Comparison of ENCODE assay signal across 12 cellular contexts in the genomic region with DNA sequence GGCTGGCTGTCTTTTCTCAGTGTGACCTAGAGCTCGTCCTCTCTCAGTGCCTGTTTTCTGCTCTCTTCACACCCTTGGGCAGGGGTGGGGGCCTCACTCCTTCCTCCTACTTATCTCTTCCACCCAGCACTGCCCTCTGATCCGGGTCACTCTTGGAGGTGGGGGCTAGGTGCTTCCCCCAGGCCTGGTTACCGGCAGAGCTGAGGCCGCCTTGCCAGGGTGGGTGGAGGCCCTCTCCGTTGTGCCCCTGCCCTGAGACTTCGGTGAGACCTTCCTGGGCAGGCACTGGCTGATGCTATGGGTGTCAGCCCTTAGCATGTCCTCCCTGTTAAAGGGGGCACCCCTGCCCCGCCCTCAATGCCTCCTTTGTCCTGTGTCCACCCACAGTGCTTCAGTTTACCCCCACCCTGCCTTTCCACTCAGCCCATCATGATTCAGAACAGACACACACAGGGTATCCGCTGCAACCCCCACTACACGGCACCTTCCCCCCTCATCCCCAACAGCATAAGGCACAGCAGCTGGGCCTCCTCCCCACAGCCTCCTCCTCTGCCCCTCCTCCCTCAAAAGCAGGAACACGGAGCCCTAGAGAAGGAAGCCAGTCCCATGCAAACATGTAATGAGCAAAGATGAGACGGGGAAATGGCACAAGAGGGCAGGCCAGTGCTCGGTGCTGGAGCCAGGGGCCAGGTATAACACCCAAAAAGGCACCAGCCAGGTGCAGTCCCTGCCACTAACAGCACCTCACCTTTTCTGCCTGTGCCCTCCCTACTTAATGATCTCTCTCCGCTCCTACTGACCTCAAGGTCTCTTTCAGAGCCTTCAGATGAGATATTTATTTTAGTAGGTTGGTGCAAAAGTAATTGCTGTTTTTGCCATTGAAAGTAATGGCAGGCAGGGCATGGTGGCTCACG. TPM values are rescaled to one million over a fixed set of nuclear protein-coding genes. Genes with fewer than 3 reads are reported as not detected.
DNase-seq lines count a peak whose midpoint lies in the region; ATAC-seq, FAIRE-seq and TF ChIP-seq lines count a peak whose summit lies in the region.
"Had no signal": no experiment of that assay in that cellular context is flagged by ENCODE, and none has a peak within 500 bp of the region (broad histone marks: within the 10 kb centered on the region; RNA-seq: fewer than 3 reads in every experiment).

No MANE protein-coding gene starts in this region.

- peak overlapping the region; percentile 31 for H3K4me3 Mint-ChIP-seq in neural crest cell

- TF ChIP-seq RAD21 in HCT116 (IDR thresholded peaks at IDR 0.05; ENCODE audit: low read depth), result no peak

- POLR2A ChIA-PET in HCT116 (lab: Charles Lee), result interaction anchor here (1.5 kb wide), 1 partner anchor 10 kb away, joined by 5 read pairs; the partner anchor contains the start of gene ICAM5

- RAD21 ChIA-PET in HCT116 (lab: Charles Lee; ENCODE audit: low non-redundant PET in 1 of 2, low total read pairs in 2 of 2, uncharacterized antibody in 2 of 2, unreplicated experiment in 2 of 2), result no interaction called here

- no peaks in the 10 kb centered on the region for H3K9me3 ChIP-seq in HCT116 (ENCODE audit: control insufficient read depth in 1 of 2, insufficient read depth in 1 of 2, low read depth in 1 of 2, low read length in 2 of 2)
- no peaks in the 10 kb centered on the region for H3K9me3 ChIP-seq in OCI-LY3 (ENCODE audit: insufficient read depth, low read length)
- H3K9me3 ChIP-seq: heart left ventricle, uterus had no signal

- H3K36me3 Mint-ChIP-seq in neural crest cell (ENCODE audit: low read depth), result no peaks in the 10 kb centered on the region

- H3K27me3 Mint-ChIP-seq in neural crest cell (ENCODE audit: low read depth), result peaks cover 56% of the 10 kb centered on the region

- H3K9me3 Mint-ChIP-seq in neural crest cell, result no peaks in the 10 kb centered on the region

- no peak for TF ChIP-seq CTCF in HCT116 (IDR thresholded peaks at IDR 0.05 in 2 of 3, conservative IDR thresholded peaks at IDR 0.05 in 1 of 3; ENCODE audit: borderline replicate concordance in 1 of 3, insufficient read depth in 1 of 3, low read depth in 2 of 3, low read length in 2 of 3)
- TF ChIP-seq CTCF in OCI-LY3 (IDR thresholded peaks at IDR 0.05; ENCODE audit: low read depth, low read length), result no peak
- TF ChIP-seq CTCF in neural crest cell (conservative IDR thresholded peaks at IDR 0.05), result no peak

- TF ChIP-seq POLR2A in HCT116 (IDR thresholded peaks at IDR 0.05; ENCODE audit: borderline replicate concordance, extremely low read depth, insufficient read depth, insufficient read length), result no peak

- H4K20me1 ChIP-seq in HCT116 (ENCODE audit: insufficient read depth), result no peaks in the 10 kb centered on the region
- H4K20me1 ChIP-seq in OCI-LY3 (ENCODE audit: insufficient read depth, low read length), result no peaks in the 10 kb centered on the region

- CTCF ChIA-PET in HCT116 (lab: Charles Lee), result no interaction called here

- H2AFZ ChIP-seq in HCT116 (ENCODE audit: low read depth, low read length, poor library complexity, severe bottlenecking) (no peak overlapping the region), OCI-LY3 (ENCODE audit: low read depth, low read length) (peak overlapping the region; percentile 0; the same call in 1 of the 2 replicates)

- H3K4me2 ChIP-seq in HCT116 (ENCODE audit: low read length) (no peak overlapping the region), OCI-LY3 (ENCODE audit: low read length) (0 out of 2 replicates have a peak overlapping the region, but pooled peaks have one; percentile 5)

- ATAC-seq in HCT116, result 0 out of 2 replicates have a peak, but pooled peaks have one; percentile 21
- ATAC-seq in HG03039 (IDR thresholded peaks at IDR 0.05; ENCODE audit: unreplicated experiment), result no peak

- intact Hi-C loops in HCT116 (cut with micrococcal nuclease), result no loop called here

- no peak for FAIRE-seq in RCC 7860 (lab: Jason Lieb, UNC)

- H3K27ac Mint-ChIP-seq in neural crest cell (ENCODE audit: unreplicated experiment), result no peak overlapping the region

- no TSS peak for BruUV-seq in HCT116 (replicated peaks; lab: Mats Ljungman, UMichigan)

- H3K27me3 ChIP-seq in HCT116 (ENCODE audit: insufficient read depth, low read length), result no peaks in the 10 kb centered on the region
- H3K27me3 ChIP-seq in OCI-LY3 (ENCODE audit: low read depth, low read length), result 0 out of 2 replicates have a peak, but pooled peaks cover 2% of the 10 kb centered on the region

- H3K4me1 Mint-ChIP-seq in neural crest cell, result peaks cover 5% of the 10 kb centered on the region

- H3K9me2 ChIP-seq in HCT116 (ENCODE audit: insufficient read depth), result no peaks in the 10 kb centered on the region

- no peak overlapping the region for H3K9ac ChIP-seq in HCT116 (ENCODE audit: low read length)
- no peak overlapping the region for H3K9ac ChIP-seq in OCI-LY3 (ENCODE audit: low read length)

- H3K4me3 ChIP-seq in HCT116 (replicated peaks in 1 of 2; ENCODE audit: low read depth in 1 of 2, low read length in 2 of 2) (no peak overlapping the region), OCI-LY3 (ENCODE audit: low read length) (no peak overlapping the region)
- H3K4me3 ChIP-seq: heart left ventricle, uterus had no signal

- DNase-seq in HCT116 (ENCODE audit: low read depth, low spot score), result no peak
- DNase-seq in neural crest cell (ENCODE audit: low read depth, low spot score), result no peak
- no peak for DNase-seq in RCC 7860 (ENCODE audit: low spot score)
- no peak for DNase-seq in DMS79 treated with DMSO at 0.1 percent for 48 hours (lab: John Stamatoyannopoulos, UW)
- DNase-seq: effector CD4-positive, alpha-beta T cell; heart left ventricle; mesendoderm; SW 1271; uterus had no signal

- no peaks in the 10 kb centered on the region; a peak in 1 of 4 replicates for H3K36me3 ChIP-seq in HCT116 (ENCODE audit: control insufficient read depth in 1 of 2, insufficient read depth in 2 of 2, low read length in 2 of 2)
- no peaks in the 10 kb centered on the region for H3K36me3 ChIP-seq in OCI-LY3 (replicated peaks; ENCODE audit: low read depth, low read length)
- H3K36me3 ChIP-seq: heart left ventricle, uterus had no signal

- H3K4me1 ChIP-seq in HCT116 (ENCODE audit: control insufficient read depth in 1 of 2, insufficient read depth in 2 of 2, low read length in 2 of 2) (peaks cover 0 to 6% of the 10 kb centered on the region in 2 experiments; a peak in 2 of 4 replicates), OCI-LY3 (ENCODE audit: low read length) (no peaks in the 10 kb centered on the region; the same call in 1 of the 2 replicates)

- H3K27ac ChIP-seq in HCT116 (ENCODE audit: low read depth, low read length), result no peak overlapping the region
- no peak overlapping the region for H3K27ac ChIP-seq in OCI-LY3 (ENCODE audit: low read length)
- H3K27ac ChIP-seq: uterus had no signal

- H3K79me2 ChIP-seq in HCT116 (ENCODE audit: insufficient read depth, low read length) (no peaks in the 10 kb centered on the region), OCI-LY3 (ENCODE audit: low read length) (no peaks in the 10 kb centered on the region)

TF ChIP-seq in HCT116, 20 proteins besides CTCF, POLR2A, EP300 and RAD21:
- TF ChIP-seq EZH2 (IDR thresholded peaks at IDR 0.05) (no peak), ZFX (IDR thresholded peaks at IDR 0.05) (no peak), REST (IDR thresholded peaks at IDR 0.05; ENCODE audit: low read depth) (no peak), POLR2AphosphoS5 (IDR thresholded peaks at IDR 0.05; ENCODE audit: low read depth, low read length) (no peak), CBX3 (IDR thresholded peaks at IDR 0.05; ENCODE audit: low read depth) (no peak)
- TF ChIP-seq, protein P1, sequence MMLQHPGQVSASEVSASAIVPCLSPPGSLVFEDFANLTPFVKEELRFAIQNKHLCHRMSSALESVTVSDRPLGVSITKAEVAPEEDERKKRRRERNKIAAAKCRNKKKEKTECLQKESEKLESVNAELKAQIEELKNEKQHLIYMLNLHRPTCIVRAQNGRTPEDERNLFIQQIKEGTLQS (IDR thresholded peaks at IDR 0.05), result no peak

RNA-seq across cellular contexts. Expression of gene ZGLP1, which starts 9.8 kb away (rescaled TPM):
- 5.0 TPM for total RNA-seq in HCT116 (2021; ENCODE audit: unreplicated experiment)
- 1.7 and 2.6 TPM in 2 replicates for polyA plus RNA-seq in HCT116 (2012)
- 10.4 and 11.3 TPM in 2 replicates for total RNA-seq in neural crest cell

RNA-seq across cellular contexts. Expression of gene ICAM5, which starts 10.1 kb away (rescaled TPM):
- 53.9 TPM for total RNA-seq in HCT116 (2021; ENCODE audit: unreplicated experiment)
- 24.7 and 25.2 TPM in 2 replicates for polyA plus RNA-seq in HCT116 (2012)
- not detected in 2 replicates for total RNA-seq in neural crest cell

RNA-seq across cellular contexts. Expression of gene ICAM4, which starts 13.0 kb away (rescaled TPM):
- total RNA-seq in HCT116 (2021; ENCODE audit: unreplicated experiment) (not detected), neural crest cell (not detected in 2 replicates)
- not detected in 2 replicates for polyA plus RNA-seq in HCT116 (2012)
- total RNA-seq: NCI-H460 had no signal

RNA-seq across cellular contexts. Expression of gene FDX2, which starts 16.0 kb away (rescaled TPM):
- total RNA-seq in HCT116 (2021; ENCODE audit: unreplicated experiment) (21.0 TPM), neural crest cell (20.0 and 22.5 TPM in 2 replicates)
- polyA plus RNA-seq in HCT116 (2012), result 20.2 and 21.5 TPM in 2 replicates

RNA-seq across cellular contexts. Expression of gene ICAM1, which starts 28.9 kb away (rescaled TPM):
- total RNA-seq in HCT116 (2021; ENCODE audit: unreplicated experiment), result 5.0 TPM
- polyA plus RNA-seq in HCT116 (2012), result 4.9 and 5.8 TPM in 2 replicates
- total RNA-seq in neural crest cell, result 0.14 and 0.23 TPM in 2 replicates

Comparison
In these comparisons a context has a peak if more than half of its experiments do, and no peak if none do; other contexts are left out.
1. RNA of gene ICAM5, which starts 10.1 kb away (total RNA-seq): 53.9 TPM in HCT116 (single experiment); not detected in neural crest cell; every median in the first group is over 10 times any median in the second.